ENCODE assay signal across 9 cellular contexts in genomic region chr12:80186727-80187217, GRCh38.
DNase-seq lines count a peak whose midpoint lies in the region; ATAC-seq, FAIRE-seq and TF ChIP-seq lines count a peak whose summit lies in the region.
"Had no signal": no experiment of that assay in that cellular context is flagged by ENCODE, and none has a peak within 500 bp of the region (broad histone marks: within the 10 kb centered on the region; RNA-seq: fewer than 3 reads in every experiment).

No MANE protein-coding gene starts in this region.

- peak overlapping the region; percentile 69 for H3K27ac ChIP-seq in BLaER1

- H3K9me3 Mint-ChIP-seq in activated CD4-positive, alpha-beta T cell treated with anti-CD3 and anti-CD28 coated beads, Interleukin-2, amount 10 ng/mL, durations not matched to agents 7 days and 5 days: no peaks in the 10 kb centered on the region
- H3K9me3 Mint-ChIP-seq: stimulated activated naive CD8-positive, alpha-beta T cell treated with anti-CD3 and anti-CD28 coated beads, Interleukin-15, Interleukin-2, amounts not matched to agents 100 ng/mL and 50 ng/mL, for 24 hours had no signal

- TF ChIP-seq CTCF in fibroblast of villous mesenchyme (IDR thresholded peaks at IDR 0.05; ENCODE audit: insufficient read depth, low read depth, low read length): peak; percentile 82

- no peaks in the 10 kb centered on the region for H3K27me3 ChIP-seq in BLaER1
- no peaks in the 10 kb centered on the region for H3K27me3 ChIP-seq in neuron (ENCODE audit: insufficient read depth, low read length)

- peak; percentile 54 for ATAC-seq in HG03097 (IDR thresholded peaks at IDR 0.05; ENCODE audit: low FRiP score, unreplicated experiment)

- H3K36me3 Mint-ChIP-seq in activated CD4-positive, alpha-beta T cell treated with anti-CD3 and anti-CD28 coated beads, Interleukin-2, amount 10 ng/mL, durations not matched to agents 7 days and 5 days (ENCODE audit: low read depth): no peaks in the 10 kb centered on the region

- H3K27ac Mint-ChIP-seq in activated CD4-positive, alpha-beta T cell treated with anti-CD3 and anti-CD28 coated beads, Interleukin-2, amount 10 ng/mL, durations not matched to agents 7 days and 5 days: no peak overlapping the region

- H3K9me3 ChIP-seq in BLaER1 (no peaks in the 10 kb centered on the region), neuron (ENCODE audit: low read length) (no peaks in the 10 kb centered on the region)

- no peaks in the 10 kb centered on the region for H4K20me1 ChIP-seq in BLaER1

- H3K4me1 Mint-ChIP-seq in activated CD4-positive, alpha-beta T cell treated with anti-CD3 and anti-CD28 coated beads, Interleukin-2, amount 10 ng/mL, durations not matched to agents 7 days and 5 days: peaks cover 12% of the 10 kb centered on the region

- H3K4me2 ChIP-seq in BLaER1: peak overlapping the region; percentile 71

- H3K27me3 Mint-ChIP-seq in activated CD4-positive, alpha-beta T cell treated with anti-CD3 and anti-CD28 coated beads, Interleukin-2, amount 10 ng/mL, durations not matched to agents 7 days and 5 days: no peaks in the 10 kb centered on the region

- H3K4me3 Mint-ChIP-seq in activated CD4-positive, alpha-beta T cell treated with anti-CD3 and anti-CD28 coated beads, Interleukin-2, amount 10 ng/mL, durations not matched to agents 7 days and 5 days: no peak overlapping the region
- H3K4me3 Mint-ChIP-seq: stimulated activated naive CD8-positive, alpha-beta T cell treated with anti-CD3 and anti-CD28 coated beads, Interleukin-15, Interleukin-2, amounts not matched to agents 100 ng/mL and 50 ng/mL, for 24 hours had no signal

- no peak overlapping the region for H3K4me3 ChIP-seq in BLaER1
- H3K4me3 ChIP-seq in fibroblast of villous mesenchyme (ENCODE audit: low read depth, low read length): no peak overlapping the region
- no peak overlapping the region for H3K4me3 ChIP-seq in neuron (ENCODE audit: low read length)

- H3K9ac ChIP-seq in BLaER1: peak overlapping the region; percentile 46; the same call in 1 of the 2 replicates

- H2AFZ ChIP-seq in neuron (ENCODE audit: low read depth, low read length): peak overlapping the region; percentile 62

- no peaks in the 10 kb centered on the region for H3K36me3 ChIP-seq in BLaER1
- H3K36me3 ChIP-seq in neuron (ENCODE audit: insufficient read depth, low read length): no peaks in the 10 kb centered on the region

- POLR2A ChIA-PET in activated CD4-positive, alpha-beta T cell treated with anti-CD3 and anti-CD28 coated beads, Interleukin-2, amount 10 ng/mL, durations not matched to agents 7 days and 5 days (lab: Charles Lee): no interaction called here

- H3K4me1 ChIP-seq in BLaER1: peaks cover 31% of the 10 kb centered on the region
- H3K4me1 ChIP-seq in neuron (ENCODE audit: insufficient read depth, low read length): peaks cover 4% of the 10 kb centered on the region

- CTCF ChIA-PET in activated CD4-positive, alpha-beta T cell treated with anti-CD3 and anti-CD28 coated beads, Interleukin-2, amount 10 ng/mL, durations not matched to agents 7 days and 5 days (lab: Charles Lee): no interaction called here

- peak; percentile 49 for FAIRE-seq in GM18507 (lab: Jason Lieb, UNC)

- DNase-seq in GM18507 (ENCODE audit: extremely low spot score, insufficient read length, low read depth) (no peak), NCI-H226 (peak; percentile 90), fibroblast of villous mesenchyme (ENCODE audit: low read depth) (peak; percentile 97), OCI-M2 (lab: John Stamatoyannopoulos, UW; ENCODE audit: unreplicated experiment) (no peak)
- peak; percentile 55 for DNase-seq in activated CD4-positive, alpha-beta T cell treated with anti-CD3 and anti-CD28 coated beads, Interleukin-2, amount 10 ng/mL, durations not matched to agents 7 days and 5 days

Comparison
In these comparisons a context has a peak if more than half of its experiments do, and no peak if none do; other contexts are left out.
1. DNase-seq: peak in NCI-H226 (single experiment), activated CD4-positive, alpha-beta T cell treated with anti-CD3 and anti-CD28 coated beads, Interleukin-2, amount 10 ng/mL, durations not matched to agents 7 days and 5 days (single experiment) and fibroblast of villous mesenchyme (single experiment); none in GM18507 (single experiment) and OCI-M2 (single experiment).